In the genomic region with DNA sequence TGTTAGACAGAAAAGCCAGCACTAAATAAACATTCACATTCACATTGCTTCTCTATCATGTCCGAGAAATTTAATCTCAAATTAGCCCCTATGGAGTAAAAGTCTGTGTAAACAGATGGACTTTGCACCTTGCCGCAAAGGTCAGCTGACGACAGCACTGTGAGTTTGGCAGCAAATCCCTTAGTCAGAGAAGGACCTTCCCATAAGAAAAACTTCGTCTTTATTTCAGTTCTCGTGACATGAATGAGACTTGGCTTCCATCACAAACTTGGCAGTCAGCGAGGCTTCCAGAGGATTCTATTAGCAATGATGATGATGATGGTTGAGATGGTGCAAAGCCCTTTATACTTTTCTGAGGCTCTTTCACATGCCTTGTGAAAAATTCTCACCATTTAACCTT, we compare ENCODE assay signal across 1 cellular context.
TF ChIP-seq lines count a peak whose summit lies in the region.

No MANE protein-coding gene starts in this region.

TF ChIP-seq in HepG2, 621 proteins besides CTCF, POLR2A, EP300 and RAD21 (continued from another document and continues in another):
- TF ChIP-seq JARID2 (CRISPR knock-in tag; IDR thresholded peaks at IDR 0.05; ENCODE audit: insufficient replicate concordance), result no peak
- no peak for TF ChIP-seq KDM1A (CRISPR knock-in tag; IDR thresholded peaks at IDR 0.05)
- TF ChIP-seq GABPA (IDR thresholded peaks at IDR 0.05; ENCODE audit: low read depth, low read length), result no peak
- peak; percentile 29; the same call in 1 of the 2 replicates for TF ChIP-seq GABPA (CRISPR knock-in tag; IDR thresholded peaks at IDR 0.05; ENCODE audit: low read depth)
- no peak for TF ChIP-seq HNRNPLL (IDR thresholded peaks at IDR 0.05; ENCODE audit: low read depth, low read length, poor library complexity, severe bottlenecking)
- TF ChIP-seq, protein P1, sequence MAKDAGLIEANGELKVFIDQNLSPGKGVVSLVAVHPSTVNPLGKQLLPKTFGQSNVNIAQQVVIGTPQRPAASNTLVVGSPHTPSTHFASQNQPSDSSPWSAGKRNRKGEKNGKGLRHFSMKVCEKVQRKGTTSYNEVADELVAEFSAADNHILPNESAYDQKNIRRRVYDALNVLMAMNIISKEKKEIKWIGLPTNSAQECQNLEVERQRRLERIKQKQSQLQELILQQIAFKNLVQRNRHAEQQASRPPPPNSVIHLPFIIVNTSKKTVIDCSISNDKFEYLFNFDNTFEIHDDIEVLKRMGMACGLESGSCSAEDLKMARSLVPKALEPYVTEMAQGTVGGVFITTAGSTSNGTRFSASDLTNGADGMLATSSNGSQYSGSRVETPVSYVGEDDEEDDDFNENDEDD (CRISPR knock-in tag; IDR thresholded peaks at IDR 0.05; ENCODE audit: borderline replicate concordance), result no peak
- no peak; the same call in 1 of the 2 replicates for TF ChIP-seq PITX1 (CRISPR knock-in tag; IDR thresholded peaks at IDR 0.05)
- peak; percentile 63; the same call in 1 of the 2 replicates for TF ChIP-seq HDAC2 (CRISPR knock-in tag; IDR thresholded peaks at IDR 0.05)
- TF ChIP-seq RAD51 (IDR thresholded peaks at IDR 0.05; ENCODE audit: borderline replicate concordance), result no peak
- TF ChIP-seq ZNF75D (CRISPR knock-in tag; IDR thresholded peaks at IDR 0.05; ENCODE audit: borderline replicate concordance), result no peak
- peak; percentile 57 for TF ChIP-seq CREB1 (IDR thresholded peaks at IDR 0.05)
- peak; percentile 69; the same call in 1 of the 2 replicates for TF ChIP-seq CREB1 (CRISPR knock-in tag; IDR thresholded peaks at IDR 0.05)
- TF ChIP-seq, protein P2, sequence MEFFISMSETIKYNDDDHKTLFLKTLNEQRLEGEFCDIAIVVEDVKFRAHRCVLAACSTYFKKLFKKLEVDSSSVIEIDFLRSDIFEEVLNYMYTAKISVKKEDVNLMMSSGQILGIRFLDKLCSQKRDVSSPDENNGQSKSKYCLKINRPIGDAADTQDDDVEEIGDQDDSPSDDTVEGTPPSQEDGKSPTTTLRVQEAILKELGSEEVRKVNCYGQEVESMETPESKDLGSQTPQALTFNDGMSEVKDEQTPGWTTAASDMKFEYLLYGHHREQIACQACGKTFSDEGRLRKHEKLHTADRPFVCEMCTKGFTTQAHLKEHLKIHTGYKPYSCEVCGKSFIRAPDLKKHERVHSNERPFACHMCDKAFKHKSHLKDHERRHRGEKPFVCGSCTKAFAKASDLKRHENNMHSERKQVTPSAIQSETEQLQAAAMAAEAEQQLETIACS (CRISPR knock-in tag; IDR thresholded peaks at IDR 0.05), result no peak
- no peak for TF ChIP-seq ZNF563 (CRISPR knock-in tag; IDR thresholded peaks at IDR 0.05)
- TF ChIP-seq SIX4 (CRISPR knock-in tag; IDR thresholded peaks at IDR 0.05), result peak; percentile 35; the same call in 1 of the 2 replicates
- no peak for TF ChIP-seq REL (CRISPR knock-in tag; conservative IDR thresholded peaks at IDR 0.05)
- TF ChIP-seq, protein P3, sequence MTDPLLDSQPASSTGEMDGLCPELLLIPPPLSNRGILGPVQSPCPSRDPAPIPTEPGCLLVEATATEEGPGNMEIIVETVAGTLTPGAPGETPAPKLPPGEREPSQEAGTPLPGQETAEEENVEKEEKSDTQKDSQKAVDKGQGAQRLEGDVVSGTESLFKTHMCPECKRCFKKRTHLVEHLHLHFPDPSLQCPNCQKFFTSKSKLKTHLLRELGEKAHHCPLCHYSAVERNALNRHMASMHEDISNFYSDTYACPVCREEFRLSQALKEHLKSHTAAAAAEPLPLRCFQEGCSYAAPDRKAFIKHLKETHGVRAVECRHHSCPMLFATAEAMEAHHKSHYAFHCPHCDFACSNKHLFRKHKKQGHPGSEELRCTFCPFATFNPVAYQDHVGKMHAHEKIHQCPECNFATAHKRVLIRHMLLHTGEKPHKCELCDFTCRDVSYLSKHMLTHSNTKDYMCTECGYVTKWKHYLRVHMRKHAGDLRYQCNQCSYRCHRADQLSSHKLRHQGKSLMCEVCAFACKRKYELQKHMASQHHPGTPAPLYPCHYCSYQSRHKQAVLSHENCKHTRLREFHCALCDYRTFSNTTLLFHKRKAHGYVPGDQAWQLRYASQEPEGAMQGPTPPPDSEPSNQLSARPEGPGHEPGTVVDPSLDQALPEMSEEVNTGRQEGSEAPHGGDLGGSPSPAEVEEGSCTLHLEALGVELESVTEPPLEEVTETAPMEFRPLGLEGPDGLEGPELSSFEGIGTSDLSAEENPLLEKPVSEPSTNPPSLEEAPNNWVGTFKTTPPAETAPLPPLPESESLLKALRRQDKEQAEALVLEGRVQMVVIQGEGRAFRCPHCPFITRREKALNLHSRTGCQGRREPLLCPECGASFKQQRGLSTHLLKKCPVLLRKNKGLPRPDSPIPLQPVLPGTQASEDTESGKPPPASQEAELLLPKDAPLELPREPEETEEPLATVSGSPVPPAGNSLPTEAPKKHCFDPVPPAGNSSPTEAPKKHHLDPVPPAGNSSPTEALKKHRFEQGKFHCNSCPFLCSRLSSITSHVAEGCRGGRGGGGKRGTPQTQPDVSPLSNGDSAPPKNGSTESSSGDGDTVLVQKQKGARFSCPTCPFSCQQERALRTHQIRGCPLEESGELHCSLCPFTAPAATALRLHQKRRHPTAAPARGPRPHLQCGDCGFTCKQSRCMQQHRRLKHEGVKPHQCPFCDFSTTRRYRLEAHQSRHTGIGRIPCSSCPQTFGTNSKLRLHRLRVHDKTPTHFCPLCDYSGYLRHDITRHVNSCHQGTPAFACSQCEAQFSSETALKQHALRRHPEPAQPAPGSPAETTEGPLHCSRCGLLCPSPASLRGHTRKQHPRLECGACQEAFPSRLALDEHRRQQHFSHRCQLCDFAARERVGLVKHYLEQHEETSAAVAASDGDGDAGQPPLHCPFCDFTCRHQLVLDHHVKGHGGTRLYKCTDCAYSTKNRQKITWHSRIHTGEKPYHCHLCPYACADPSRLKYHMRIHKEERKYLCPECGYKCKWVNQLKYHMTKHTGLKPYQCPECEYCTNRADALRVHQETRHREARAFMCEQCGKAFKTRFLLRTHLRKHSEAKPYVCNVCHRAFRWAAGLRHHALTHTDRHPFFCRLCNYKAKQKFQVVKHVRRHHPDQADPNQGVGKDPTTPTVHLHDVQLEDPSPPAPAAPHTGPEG (CRISPR knock-in tag; IDR thresholded peaks at IDR 0.05), result no peak
- TF ChIP-seq ZBTB38 (CRISPR knock-in tag; IDR thresholded peaks at IDR 0.05), result no peak
- TF ChIP-seq TP53 (CRISPR knock-in tag; conservative IDR thresholded peaks at IDR 0.05), result no peak
- no peak for TF ChIP-seq UBTF (CRISPR knock-in tag; IDR thresholded peaks at IDR 0.05)
- TF ChIP-seq, protein P4, sequence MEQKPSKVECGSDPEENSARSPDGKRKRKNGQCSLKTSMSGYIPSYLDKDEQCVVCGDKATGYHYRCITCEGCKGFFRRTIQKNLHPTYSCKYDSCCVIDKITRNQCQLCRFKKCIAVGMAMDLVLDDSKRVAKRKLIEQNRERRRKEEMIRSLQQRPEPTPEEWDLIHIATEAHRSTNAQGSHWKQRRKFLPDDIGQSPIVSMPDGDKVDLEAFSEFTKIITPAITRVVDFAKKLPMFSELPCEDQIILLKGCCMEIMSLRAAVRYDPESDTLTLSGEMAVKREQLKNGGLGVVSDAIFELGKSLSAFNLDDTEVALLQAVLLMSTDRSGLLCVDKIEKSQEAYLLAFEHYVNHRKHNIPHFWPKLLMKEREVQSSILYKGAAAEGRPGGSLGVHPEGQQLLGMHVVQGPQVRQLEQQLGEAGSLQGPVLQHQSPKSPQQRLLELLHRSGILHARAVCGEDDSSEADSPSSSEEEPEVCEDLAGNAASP (CRISPR knock-in tag; IDR thresholded peaks at IDR 0.05; ENCODE audit: borderline replicate concordance), result peak; percentile 57; the same call in 1 of the 2 replicates
- TF ChIP-seq, protein P5, sequence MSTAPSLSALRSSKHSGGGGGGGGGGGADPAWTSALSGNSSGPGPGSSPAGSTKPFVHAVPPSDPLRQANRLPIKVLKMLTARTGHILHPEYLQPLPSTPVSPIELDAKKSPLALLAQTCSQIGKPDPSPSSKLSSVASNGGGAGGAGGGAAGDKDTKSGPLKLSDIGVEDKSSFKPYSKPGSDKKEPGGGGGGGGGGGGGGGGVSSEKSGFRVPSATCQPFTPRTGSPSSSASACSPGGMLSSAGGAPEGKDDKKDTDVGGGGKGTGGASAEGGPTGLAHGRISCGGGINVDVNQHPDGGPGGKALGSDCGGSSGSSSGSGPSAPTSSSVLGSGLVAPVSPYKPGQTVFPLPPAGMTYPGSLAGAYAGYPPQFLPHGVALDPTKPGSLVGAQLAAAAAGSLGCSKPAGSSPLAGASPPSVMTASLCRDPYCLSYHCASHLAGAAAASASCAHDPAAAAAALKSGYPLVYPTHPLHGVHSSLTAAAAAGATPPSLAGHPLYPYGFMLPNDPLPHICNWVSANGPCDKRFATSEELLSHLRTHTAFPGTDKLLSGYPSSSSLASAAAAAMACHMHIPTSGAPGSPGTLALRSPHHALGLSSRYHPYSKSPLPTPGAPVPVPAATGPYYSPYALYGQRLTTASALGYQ (CRISPR knock-in tag; IDR thresholded peaks at IDR 0.05), result 0 out of 2 replicates have a peak, but pooled peaks have one; percentile 32
- TF ChIP-seq IRF2 (CRISPR knock-in tag; IDR thresholded peaks at IDR 0.05), result 0 out of 2 replicates have a peak, but pooled peaks have one; percentile 42
- TF ChIP-seq SMARCE1 (IDR thresholded peaks at IDR 0.05; ENCODE audit: borderline replicate concordance), result no peak
- TF ChIP-seq MIXL1 (CRISPR knock-in tag; IDR thresholded peaks at IDR 0.05), result peak; percentile 65; the same call in 1 of the 2 replicates
- no peak for TF ChIP-seq RBM39 (IDR thresholded peaks at IDR 0.05; ENCODE audit: low read depth, low read length, poor library complexity, severe bottlenecking)
- TF ChIP-seq ZSCAN22 (CRISPR knock-in tag; IDR thresholded peaks at IDR 0.05), result no peak
- 0 out of 2 replicates have a peak, but pooled peaks have one; percentile 37 for TF ChIP-seq POGZ (CRISPR knock-in tag; IDR thresholded peaks at IDR 0.05)
- TF ChIP-seq RFX1 (IDR thresholded peaks at IDR 0.05), result no peak
- TF ChIP-seq KDM4B (CRISPR knock-in tag; IDR thresholded peaks at IDR 0.05), result 0 out of 2 replicates have a peak, but pooled peaks have one; percentile 35
- TF ChIP-seq ZNF296 (CRISPR knock-in tag; conservative IDR thresholded peaks at IDR 0.05), result no peak
- TF ChIP-seq USF2 (IDR thresholded peaks at IDR 0.05; ENCODE audit: low read depth, low read length), result peak; percentile 69
- TF ChIP-seq USF2 (CRISPR knock-in tag; IDR thresholded peaks at IDR 0.05; ENCODE audit: borderline replicate concordance), result peak; percentile 32; the same call in 1 of the 2 replicates
- TF ChIP-seq MEF2D (CRISPR knock-in tag; IDR thresholded peaks at IDR 0.05), result peak; percentile 23; the same call in 1 of the 2 replicates
- TF ChIP-seq RERE (CRISPR knock-in tag; IDR thresholded peaks at IDR 0.05; ENCODE audit: low read depth), result peak; percentile 39; the same call in 1 of the 2 replicates
